Comparison of ENCODE assay signal across 13 cellular contexts in genomic region chr1:246573481-246573880, GRCh38. TPM values are rescaled to one million over a fixed set of nuclear protein-coding genes. Genes with fewer than 3 reads are reported as not detected.
DNase-seq lines count a peak whose midpoint lies in the region; ATAC-seq and TF ChIP-seq lines count a peak whose summit lies in the region.
"Had no signal": no experiment of that assay in that cellular context is flagged by ENCODE, and none has a peak within 500 bp of the region (broad histone marks: within the 10 kb centered on the region; RNA-seq: fewer than 3 reads in every experiment).

No MANE protein-coding gene starts in this region.

- no peak for ATAC-seq in stimulated activated naive B cell treated with anti-CD40 and anti-IgM and Interleukin-4, amounts not matched to agents 10 μg/mL and 1 μg/mL and 100 μg/mL, for 72 hours (replicated peaks)
- no peak for ATAC-seq in foreskin keratinocyte
- ATAC-seq: GM23338 had no signal

- H3K9me3 ChIP-seq in SJCRH30 (replicated peaks) = no peaks in the 10 kb centered on the region; the same call in 1 of the 2 replicates
- no peaks in the 10 kb centered on the region for H3K9me3 ChIP-seq in effector memory CD4-positive, alpha-beta T cell (ENCODE audit: control insufficient read depth, low read length)

- H3K36me3 Mint-ChIP-seq in activated T-cell treated with anti-CD3 and anti-CD28 coated beads, Interleukin-2, amount 50 U/mL, for 24 hours (ENCODE audit: low read depth) = peaks cover 44% of the 10 kb centered on the region
- peaks cover 11 to 31% of the 10 kb centered on the region in 2 donors for H3K36me3 Mint-ChIP-seq in stimulated activated naive B cell treated with anti-CD40 and anti-IgM and Interleukin-4, amounts not matched to agents 10 μg/mL and 1 μg/mL and 100 μg/mL, for 72 hours

- H3K27me3 ChIP-seq in SJCRH30 = no peaks in the 10 kb centered on the region
- no peaks in the 10 kb centered on the region for H3K27me3 ChIP-seq in effector memory CD4-positive, alpha-beta T cell (replicated peaks; ENCODE audit: control insufficient read depth, insufficient read depth, low read length, poor library complexity, severe bottlenecking)
- H3K27me3 ChIP-seq in foreskin keratinocyte = no peaks in the 10 kb centered on the region

- DNase-seq in activated T-cell treated with anti-CD3 and anti-CD28 coated beads, Interleukin-2, amount 50 U/mL, for 24 hours = no peak
- DNase-seq in activated T-cell treated with anti-CD3 and anti-CD28 coated beads for 4 hours (no peak), SJCRH30 (peak; percentile 16 to 37), foreskin keratinocyte (no peak), D341Med (ENCODE audit: low spot score) (no peak)
- DNase-seq in effector memory CD4-positive, alpha-beta T cell = no peak
- no peak for DNase-seq in stimulated activated naive B cell treated with anti-CD40 and anti-IgM and Interleukin-4, amounts not matched to agents 10 μg/mL and 1 μg/mL and 100 μg/mL, for 72 hours
- no peak for DNase-seq in stimulated activated CD4-positive, alpha-beta T cell treated with anti-CD3 and anti-CD28 coated beads, Interleukin-15, amount 100 ng/mL, for 24 hours
- DNase-seq: caudate nucleus, left cardiac atrium, NCI-H446 treated with DMSO at 0.1 percent for 48 hours, SHP77 treated with DMSO at 0.1 percent for 48 hours had no signal

- H3K4me3 ChIP-seq in SJCRH30 = no peak overlapping the region
- H3K4me3 ChIP-seq in effector memory CD4-positive, alpha-beta T cell (ENCODE audit: insufficient read depth, low read depth, low read length, poor library complexity, severe bottlenecking) = no peak overlapping the region
- H3K4me3 ChIP-seq: GM23338 had no signal

- 0 out of 2 replicates have a peak, but pooled peaks cover 2% of the 10 kb centered on the region for H3K4me1 ChIP-seq in SJCRH30
- H3K4me1 ChIP-seq in effector memory CD4-positive, alpha-beta T cell (ENCODE audit: control insufficient read depth, insufficient read depth, low read length, poor library complexity, severe bottlenecking) = peaks cover 40% of the 10 kb centered on the region
- H3K4me1 ChIP-seq in foreskin keratinocyte = no peaks in the 10 kb centered on the region

- H3K27me3 Mint-ChIP-seq in activated T-cell treated with anti-CD3 and anti-CD28 coated beads, Interleukin-2, amount 50 U/mL, for 24 hours = no peaks in the 10 kb centered on the region
- H3K27me3 Mint-ChIP-seq in stimulated activated naive B cell treated with anti-CD40 and anti-IgM and Interleukin-4, amounts not matched to agents 10 μg/mL and 1 μg/mL and 100 μg/mL, for 72 hours = no peaks in the 10 kb centered on the region

- no peaks in the 10 kb centered on the region for H3K36me3 ChIP-seq in SJCRH30
- no peaks in the 10 kb centered on the region for H3K36me3 ChIP-seq in effector memory CD4-positive, alpha-beta T cell (ENCODE audit: control insufficient read depth, insufficient read depth, low read length)

- peaks cover 74% of the 10 kb centered on the region for H3K4me1 Mint-ChIP-seq in activated T-cell treated with anti-CD3 and anti-CD28 coated beads, Interleukin-2, amount 50 U/mL, for 24 hours (ENCODE audit: low read depth)
- peaks cover 26 to 53% of the 10 kb centered on the region in 2 donors for H3K4me1 Mint-ChIP-seq in stimulated activated naive B cell treated with anti-CD40 and anti-IgM and Interleukin-4, amounts not matched to agents 10 μg/mL and 1 μg/mL and 100 μg/mL, for 72 hours
- H3K4me1 Mint-ChIP-seq: GM23338 had no signal

- H3K27ac Mint-ChIP-seq in activated T-cell treated with anti-CD3 and anti-CD28 coated beads, Interleukin-2, amount 50 U/mL, for 24 hours = peak overlapping the region; percentile 50
- H3K27ac Mint-ChIP-seq in stimulated activated naive B cell treated with anti-CD40 and anti-IgM and Interleukin-4, amounts not matched to agents 10 μg/mL and 1 μg/mL and 100 μg/mL, for 72 hours = peak overlapping the region; percentile 42
- H3K27ac Mint-ChIP-seq: GM23338 had no signal

- TF ChIP-seq CTCF in foreskin keratinocyte (conservative IDR thresholded peaks at IDR 0.05) = no peak

- H3K9me3 Mint-ChIP-seq in activated T-cell treated with anti-CD3 and anti-CD28 coated beads, Interleukin-2, amount 50 U/mL, for 24 hours = no peaks in the 10 kb centered on the region
- no peaks in the 10 kb centered on the region for H3K9me3 Mint-ChIP-seq in stimulated activated naive B cell treated with anti-CD40 and anti-IgM and Interleukin-4, amounts not matched to agents 10 μg/mL and 1 μg/mL and 100 μg/mL, for 72 hours
- H3K9me3 Mint-ChIP-seq: GM23338 had no signal

- H3K27ac ChIP-seq in SJCRH30 = no peak overlapping the region
- H3K27ac ChIP-seq in effector memory CD4-positive, alpha-beta T cell (ENCODE audit: insufficient read depth, low read length, poor library complexity, severe bottlenecking) = peak overlapping the region; percentile 12
- no peak overlapping the region for H3K27ac ChIP-seq in foreskin keratinocyte

- H3K4me3 Mint-ChIP-seq in activated T-cell treated with anti-CD3 and anti-CD28 coated beads, Interleukin-2, amount 50 U/mL, for 24 hours = peak overlapping the region; percentile 38
- H3K4me3 Mint-ChIP-seq in stimulated activated naive B cell treated with anti-CD40 and anti-IgM and Interleukin-4, amounts not matched to agents 10 μg/mL and 1 μg/mL and 100 μg/mL, for 72 hours = peak overlapping the region in 1 of 2 donors; percentile 25
- H3K4me3 Mint-ChIP-seq: GM23338 had no signal

RNA-seq across cellular contexts. Expression of gene CNST, which starts 7.2 kb away (rescaled TPM):
- total RNA-seq in SJCRH30 (2014; rRNA removed; shearing (Covaris generic)) = 15.2 and 17.7 TPM in 2 replicates
- total RNA-seq in foreskin keratinocyte = 10.3 and 11.8 TPM in 2 replicates
- 2.2 and 2.6 TPM in 2 replicates for polyA plus RNA-seq in foreskin keratinocyte

RNA-seq across cellular contexts. Expression of gene TFB2M, which starts 7.4 kb away (rescaled TPM):
- 22.8 and 23.5 TPM in 2 replicates for total RNA-seq in SJCRH30 (2014; rRNA removed; shearing (Covaris generic))
- total RNA-seq in foreskin keratinocyte = 18.2 and 20.1 TPM in 2 replicates
- 12.4 and 15.0 TPM in 2 replicates for polyA plus RNA-seq in foreskin keratinocyte

Comparison
In these comparisons a context has a peak if more than half of its experiments do, and no peak if none do; other contexts are left out.
1. DNase-seq: peak in SJCRH30 (2 of 2); none in activated T-cell treated with anti-CD3 and anti-CD28 coated beads, Interleukin-2, amount 50 U/mL, for 24 hours (single experiment), activated T-cell treated with anti-CD3 and anti-CD28 coated beads for 4 hours (single experiment), effector memory CD4-positive, alpha-beta T cell (0 of 3), stimulated activated naive B cell treated with anti-CD40 and anti-IgM and Interleukin-4, amounts not matched to agents 10 μg/mL and 1 μg/mL and 100 μg/mL, for 72 hours (single experiment), stimulated activated CD4-positive, alpha-beta T cell treated with anti-CD3 and anti-CD28 coated beads, Interleukin-15, amount 100 ng/mL, for 24 hours (single experiment), foreskin keratinocyte (0 of 2) and D341Med (single experiment).